In genomic region chr11:10785146-10785474, GRCh38 we compare ENCODE assay signal across 17 cellular contexts.
"Had no signal": no experiment of that assay in that cellular context is flagged by ENCODE, and none has a peak within 500 bp of the region (broad histone marks: within the 10 kb centered on the region; RNA-seq: fewer than 3 reads in every experiment).

No MANE protein-coding gene starts in this region.

- H3K36me3 Mint-ChIP-seq: activated naive CD4-positive, alpha-beta T cell treated with anti-CD3 and anti-CD28 coated beads, Interleukin-2, amount 50 U/mL, for 24 hours; natural killer cell; WTC11 had no signal

- H3K36me3 ChIP-seq: tibial nerve, uterus had no signal

- H3K27me3 ChIP-seq: ascending aorta, tibial nerve, uterus had no signal

- H3K9me3 Mint-ChIP-seq: activated naive CD4-positive, alpha-beta T cell treated with anti-CD3 and anti-CD28 coated beads, Interleukin-2, amount 50 U/mL, for 24 hours; memory B cell; natural killer cell; T-helper 2 cell treated with Interferon-gamma antibody and Interleukin-4, amounts not matched to agents 5 μg/mL and 100 μg/mL, for 36 hours; WTC11 had no signal

- DNase-seq: activated CD4-positive, alpha-beta T cell treated with anti-CD3 and anti-CD28 coated beads for 36 hours; activated CD4-positive, alpha-beta T cell treated with anti-CD3 and anti-CD28 coated beads, Interleukin-2, amount 50 U/mL, for 48 hours; activated gamma-delta T cell; mucosa of descending colon; natural killer cell; occipital lobe; stimulated activated CD4-positive, alpha-beta T cell treated with anti-CD3 and anti-CD28 coated beads, Interleukin-12 subunit alpha, Interleukin-12 subunit beta, amount 100 ng/mL, for 4 hours; stimulated activated CD4-positive, alpha-beta T cell treated with anti-CD3 and anti-CD28 coated beads, Interleukin-1b, Interleukin-23, amount 100 ng/mL, for 48 hours; stimulated activated naive CD4-positive, alpha-beta T cell treated with Interleukin-2 at 50 U/mL for 16 hours; uterus had no signal

- H3K4me3 Mint-ChIP-seq: activated CD4-positive, alpha-beta T cell treated with anti-CD3 and anti-CD28 coated beads for 36 hours; activated naive CD4-positive, alpha-beta T cell treated with anti-CD3 and anti-CD28 coated beads, Interleukin-2, amount 50 U/mL, for 24 hours; memory B cell; natural killer cell; T-helper 2 cell treated with Interferon-gamma antibody and Interleukin-4, amounts not matched to agents 5 μg/mL and 100 μg/mL, for 36 hours; WTC11 had no signal

- H3K4me1 ChIP-seq: ascending aorta, tibial nerve, uterus had no signal

- H3K27ac Mint-ChIP-seq: activated CD4-positive, alpha-beta T cell treated with anti-CD3 and anti-CD28 coated beads for 36 hours; activated naive CD4-positive, alpha-beta T cell treated with anti-CD3 and anti-CD28 coated beads, Interleukin-2, amount 50 U/mL, for 24 hours; memory B cell; natural killer cell; T-helper 2 cell treated with Interferon-gamma antibody and Interleukin-4, amounts not matched to agents 5 μg/mL and 100 μg/mL, for 36 hours; WTC11 had no signal

- H3K4me3 ChIP-seq: ascending aorta, coronary artery, mucosa of descending colon, tibial nerve, uterus had no signal

- H3K27ac ChIP-seq: ascending aorta, coronary artery, tibial nerve, uterus had no signal

- ATAC-seq: activated CD4-positive, alpha-beta T cell treated with anti-CD3 and anti-CD28 coated beads for 36 hours; mucosa of descending colon; natural killer cell; WTC11 had no signal

- H3K9me3 ChIP-seq: ascending aorta, mucosa of descending colon, tibial nerve, uterus had no signal

- H3K27me3 Mint-ChIP-seq: activated CD4-positive, alpha-beta T cell treated with anti-CD3 and anti-CD28 coated beads for 36 hours; activated naive CD4-positive, alpha-beta T cell treated with anti-CD3 and anti-CD28 coated beads, Interleukin-2, amount 50 U/mL, for 24 hours; memory B cell had no signal

- H3K4me1 Mint-ChIP-seq: activated CD4-positive, alpha-beta T cell treated with anti-CD3 and anti-CD28 coated beads for 36 hours; activated naive CD4-positive, alpha-beta T cell treated with anti-CD3 and anti-CD28 coated beads, Interleukin-2, amount 50 U/mL, for 24 hours; memory B cell; natural killer cell had no signal
